In the genomic region with DNA sequence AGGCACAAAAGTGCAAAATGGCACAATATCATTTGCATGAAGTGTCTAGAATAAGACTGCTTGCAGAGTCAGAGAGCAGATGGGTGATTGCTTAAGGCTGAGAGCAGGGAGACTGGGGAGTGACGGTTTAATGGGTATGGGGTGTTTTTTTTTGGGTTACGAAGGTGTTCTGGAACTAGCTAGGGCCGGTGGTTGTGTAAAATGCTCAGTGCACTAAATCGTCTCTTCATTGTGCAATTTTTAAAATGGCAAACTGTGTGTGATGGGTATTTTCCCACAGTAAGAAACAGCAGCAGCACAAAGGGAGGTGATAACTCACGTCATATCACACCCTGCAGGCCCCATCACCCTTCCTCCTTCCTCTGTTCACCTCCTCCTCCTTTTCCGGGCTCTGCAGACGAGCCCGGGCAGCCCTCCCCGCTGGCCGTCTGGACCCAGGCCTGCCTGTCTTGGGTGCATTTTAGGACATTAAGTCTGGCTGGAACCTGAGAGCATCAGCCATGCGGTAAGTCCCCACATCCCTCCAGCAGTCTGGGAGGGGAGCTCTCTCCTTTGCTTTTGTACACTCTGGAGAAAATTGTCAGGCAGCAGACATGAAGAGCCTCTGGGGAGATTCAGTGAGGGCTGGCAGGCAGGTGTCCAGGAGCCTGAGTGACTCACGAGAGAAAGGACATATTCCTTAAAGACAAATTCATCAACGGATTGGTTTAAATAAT, we compare ENCODE assay signal across 8 cellular contexts. TPM values are rescaled to one million over a fixed set of nuclear protein-coding genes. Genes with fewer than 3 reads are reported as not detected.
DNase-seq lines count a peak whose midpoint lies in the region; ATAC-seq and TF ChIP-seq lines count a peak whose summit lies in the region.

No MANE protein-coding gene starts in this region.

- ATAC-seq in GM21825 (IDR thresholded peaks at IDR 0.05; ENCODE audit: unreplicated experiment), result peak; percentile 52
- ATAC-seq in activated CD4-positive, CD25-positive, alpha-beta regulatory T cell treated with anti-CD3 and anti-CD28 coated beads, Interleukin-2, amount 50 U/mL, for 24 hours, result peak; percentile 38 to 92

- no peaks in the 10 kb centered on the region for H3K36me3 ChIP-seq in parathyroid adenoma (ENCODE audit: control insufficient read depth, insufficient read depth, low read length)

- no peak overlapping the region for H3K9ac ChIP-seq in parathyroid adenoma

- no peak for TF ChIP-seq CTCF in GM13977 (IDR thresholded peaks at IDR 0.05; ENCODE audit: extremely low read depth, insufficient read depth, missing control alignments)
- no peak for TF ChIP-seq CTCF in NB4 (IDR thresholded peaks at IDR 0.05; ENCODE audit: low read depth, low read length)
- TF ChIP-seq CTCF in parathyroid adenoma (IDR thresholded peaks at IDR 0.05), result no peak

- H3K27me3 ChIP-seq in parathyroid adenoma (ENCODE audit: control insufficient read depth, insufficient read depth, low read length), result no peaks in the 10 kb centered on the region

- peak; percentile 58 for DNase-seq in GM13977 (ENCODE audit: low spot score)
- DNase-seq in NB4 (ENCODE audit: low read depth), result peak; percentile 81
- peak; percentile 9 for DNase-seq in effector CD8-positive, alpha-beta T cell (lab: John Stamatoyannopoulos, UW)
- no peak for DNase-seq in mesenteric fat pad (ENCODE audit: low spot score)
- no peak for DNase-seq in SHP77 (lab: John Stamatoyannopoulos, UW)

- no peaks in the 10 kb centered on the region for H3K79me2 ChIP-seq in parathyroid adenoma

- no peaks in the 10 kb centered on the region for H3K4me1 ChIP-seq in parathyroid adenoma

- H3K27ac ChIP-seq in parathyroid adenoma, result no peak overlapping the region

- peak; percentile 13 for TF ChIP-seq POLR2A in NB4 (IDR thresholded peaks at IDR 0.05; ENCODE audit: extremely low read depth, insufficient read length)

- H2AFZ ChIP-seq in parathyroid adenoma, result peak overlapping the region; percentile 61

- peak overlapping the region; percentile 32 for H3K4me3 ChIP-seq in NB4 (ENCODE audit: low read depth, low read length)
- H3K4me3 ChIP-seq in parathyroid adenoma (ENCODE audit: low read depth, low read length), result no peak overlapping the region

- no peaks in the 10 kb centered on the region for H3K9me3 ChIP-seq in parathyroid adenoma (ENCODE audit: control insufficient read depth, low read length)

- in situ Hi-C loops in GM13977 (cut with MboI; ENCODE audit: low pct_unique_long_range_greater_than_20kb, low sequenced_read_pairs, unreplicated experiment), result loop anchor here (10.0 to 25.0 kb wide), 2 partner anchors 967 to 1155 kb away; no protein-coding TSS in a partner anchor

- H3K4me2 ChIP-seq in parathyroid adenoma (ENCODE audit: low read length), result no peak overlapping the region

RNA-seq across cellular contexts. Expression of gene ASMT, which starts 42.7 kb away (rescaled TPM):
- total RNA-seq in mesenteric fat pad, result not detected

Comparison
In these comparisons a context has a peak if more than half of its experiments do, and no peak if none do; other contexts are left out.
1. DNase-seq: peak in GM13977 (single experiment), NB4 (single experiment) and effector CD8-positive, alpha-beta T cell (single experiment); none in mesenteric fat pad (single experiment) and SHP77 (0 of 2).